Comparison of ENCODE assay signal across 1 cellular context in genomic region chr5:1190915-1191314, GRCh38.
TF ChIP-seq lines count a peak whose summit lies in the region.

No MANE protein-coding gene starts in this region.

TF ChIP-seq in K562, 482 proteins besides CTCF, POLR2A, EP300 and RAD21 (continued from another document and continues in another):
- TF ChIP-seq PKNOX1 (IDR thresholded peaks at IDR 0.05) (peak; percentile 80), CGGBP1 (CRISPR knock-in tag; IDR thresholded peaks at IDR 0.05) (no peak), NCOR1 (IDR thresholded peaks at IDR 0.05) (no peak), HIVEP1 (CRISPR knock-in tag; IDR thresholded peaks at IDR 0.05) (no peak), GATAD2B (IDR thresholded peaks at IDR 0.05; ENCODE audit: borderline replicate concordance) (no peak), ZBTB17 (CRISPR knock-in tag; IDR thresholded peaks at IDR 0.05) (peak; percentile 61; the same call in 1 of the 2 replicates), NCOA1 (IDR thresholded peaks at IDR 0.05; ENCODE audit: low read depth) (no peak), XRCC4 (IDR thresholded peaks at IDR 0.05; ENCODE audit: extremely low read depth, insufficient read depth, insufficient read length) (no peak), ZBTB7A (IDR thresholded peaks at IDR 0.05; ENCODE audit: borderline replicate concordance, control insufficient read depth, low read depth, low read length) (peak; percentile 46; the same call in 1 of the 2 replicates), CREM (IDR thresholded peaks at IDR 0.05; ENCODE audit: low read depth) (peak; percentile 19; the same call in 1 of the 2 replicates), PHB2 (IDR thresholded peaks at IDR 0.05; ENCODE audit: low read depth) (no peak), SMARCE1 (IDR thresholded peaks at IDR 0.05) (peak; percentile 40; the same call in 1 of the 2 replicates), MEF2A (IDR thresholded peaks at IDR 0.05; ENCODE audit: control insufficient read depth, low read depth, low read length) (no peak), USF1 (CRISPR knock-in tag; IDR thresholded peaks at IDR 0.05) (no peak), TCF15 (CRISPR knock-in tag; IDR thresholded peaks at IDR 0.05) (no peak), COPS2 (conservative IDR thresholded peaks at IDR 0.05) (no peak), TBP (optimal IDR thresholded peaks at IDR 0.05; ENCODE audit: low read depth, low read length) (no peak), CREBBP (IDR thresholded peaks at IDR 0.05; ENCODE audit: low read depth, low read length) (no peak), ZNF445 (CRISPR knock-in tag; IDR thresholded peaks at IDR 0.05; ENCODE audit: low read depth) (no peak), NR2C1 (IDR thresholded peaks at IDR 0.05) (no peak), NR2C1 (tag; IDR thresholded peaks at IDR 0.05) (no peak), ARID1B (IDR thresholded peaks at IDR 0.05) (peak; percentile 18; the same call in 1 of the 2 replicates), CCAR2 (IDR thresholded peaks at IDR 0.05; ENCODE audit: low read depth, low read length) (no peak), HMGXB4 (CRISPR knock-in tag; IDR thresholded peaks at IDR 0.05) (no peak), SREBF2 (CRISPR knock-in tag; IDR thresholded peaks at IDR 0.05) (no peak), ZKSCAN8 (CRISPR knock-in tag; IDR thresholded peaks at IDR 0.05) (no peak), ZFP1 (CRISPR knock-in tag; IDR thresholded peaks at IDR 0.05) (no peak), ZNF395 (CRISPR knock-in tag; IDR thresholded peaks at IDR 0.05) (no peak), ELK3 (CRISPR knock-in tag; IDR thresholded peaks at IDR 0.05) (no peak), RB1 (IDR thresholded peaks at IDR 0.05; ENCODE audit: low read depth) (no peak), ATF6 (CRISPR knock-in tag; IDR thresholded peaks at IDR 0.05) (no peak), MYNN (IDR thresholded peaks at IDR 0.05) (no peak), MYNN (CRISPR knock-in tag; IDR thresholded peaks at IDR 0.05) (no peak), THRB (CRISPR knock-in tag; conservative IDR thresholded peaks at IDR 0.05) (no peak), NFRKB (IDR thresholded peaks at IDR 0.05; ENCODE audit: low read depth) (no peak), RFX5 (IDR thresholded peaks at IDR 0.05; ENCODE audit: low read depth, low read length) (no peak), VEZF1 (CRISPR knock-in tag; IDR thresholded peaks at IDR 0.05) (no peak), AFF4 (CRISPR knock-in tag; IDR thresholded peaks at IDR 0.05) (no peak), ZNF644 (tag; IDR thresholded peaks at IDR 0.05; ENCODE audit: low read depth) (no peak), ZNF384 (IDR thresholded peaks at IDR 0.05; ENCODE audit: low read depth, low read length) (no peak), CTCFL (IDR thresholded peaks at IDR 0.05; ENCODE audit: borderline replicate concordance, insufficient read depth, low read depth, low read length, poor library complexity, severe bottlenecking) (no peak), NUFIP1 (IDR thresholded peaks at IDR 0.05; ENCODE audit: partially characterized antibody) (no peak), ZNF583 (CRISPR knock-in tag; IDR thresholded peaks at IDR 0.05) (0 out of 2 replicates have a peak, but pooled peaks have one; percentile 33), MTF1 (CRISPR knock-in tag; IDR thresholded peaks at IDR 0.05; ENCODE audit: borderline replicate concordance) (no peak), CBX1 (IDR thresholded peaks at IDR 0.05; ENCODE audit: low read depth) (no peak)
